15 cellular contexts compared by ENCODE assay signal in the genomic region with DNA sequence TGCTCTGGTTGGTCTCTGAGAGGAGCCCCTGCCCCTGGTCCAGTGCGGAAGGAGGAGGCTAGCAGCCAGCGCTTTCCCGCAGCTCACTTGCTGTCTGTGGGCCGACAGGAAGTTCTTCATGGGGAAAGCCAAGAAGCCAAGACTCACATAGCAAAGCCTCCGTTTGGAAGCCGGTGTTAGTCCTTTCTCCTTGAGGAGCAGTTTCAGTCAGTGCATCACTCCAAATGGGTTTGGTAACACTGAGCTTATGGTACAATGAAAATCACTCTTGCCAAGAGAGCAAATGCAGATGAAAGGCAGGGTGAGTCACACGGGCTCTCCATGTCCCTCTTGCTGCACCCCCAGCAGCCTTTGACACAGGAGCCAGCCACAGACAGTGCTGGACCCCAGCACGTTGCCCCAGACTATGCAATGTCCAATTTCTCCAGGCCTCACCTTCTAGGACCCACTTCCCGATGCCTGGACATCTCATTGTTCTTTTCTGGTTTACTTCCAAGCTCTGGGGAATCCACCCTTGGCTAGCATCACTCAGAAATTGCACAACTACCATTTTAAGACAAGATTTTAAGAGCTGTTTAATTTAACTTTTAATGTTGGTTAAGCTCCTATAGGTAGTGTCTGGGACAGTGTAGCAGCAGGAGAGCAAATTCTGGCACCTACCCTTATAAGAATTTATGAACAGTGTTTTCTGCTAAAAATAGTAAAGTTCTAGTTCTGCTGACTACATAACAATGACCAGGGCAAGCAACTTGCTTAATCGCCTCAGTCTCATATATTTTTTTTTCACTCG.
DNase-seq lines count a peak whose midpoint lies in the region; ATAC-seq and TF ChIP-seq lines count a peak whose summit lies in the region.
"Had no signal": no experiment of that assay in that cellular context is flagged by ENCODE, and none has a peak within 500 bp of the region (broad histone marks: within the 10 kb centered on the region; RNA-seq: fewer than 3 reads in every experiment).

No MANE protein-coding gene starts in this region.

- H3K36me3 Mint-ChIP-seq in stimulated activated naive B cell treated with anti-CD40 and anti-IgM and Interleukin-4, amounts not matched to agents 10 μg/mL and 1 μg/mL and 100 μg/mL, for 72 hours, result no peaks in the 10 kb centered on the region
- no peaks in the 10 kb centered on the region for H3K36me3 Mint-ChIP-seq in activated T-cell treated with anti-CD3 and anti-CD28 coated beads, Interleukin-2, amount 50 U/mL, for 24 hours (ENCODE audit: low read depth)
- H3K36me3 Mint-ChIP-seq: CD8-positive, alpha-beta T cell had no signal

- H2AFZ ChIP-seq in mammary epithelial cell (ENCODE audit: low read depth, low read length), result peak overlapping the region; percentile 38

- H3K36me3 ChIP-seq in mammary epithelial cell (ENCODE audit: insufficient read depth, low read length) (no peaks in the 10 kb centered on the region), right atrium auricular region (no peaks in the 10 kb centered on the region), skeletal muscle tissue (ENCODE audit: control insufficient read depth in 3 of 3, insufficient read depth in 3 of 3, low read length in 3 of 3) (no peaks in the 10 kb centered on the region)
- H3K36me3 ChIP-seq: ovary had no signal

- ATAC-seq in stimulated activated naive B cell treated with anti-CD40 and anti-IgM and Interleukin-4, amounts not matched to agents 10 μg/mL and 1 μg/mL and 100 μg/mL, for 72 hours (replicated peaks), result no peak
- ATAC-seq in GM21390 (IDR thresholded peaks at IDR 0.05; ENCODE audit: unreplicated experiment), result no peak
- ATAC-seq: CD8-positive, alpha-beta T cell; Panc1 had no signal

- no peak overlapping the region for H3K4me3 Mint-ChIP-seq in stimulated activated naive B cell treated with anti-CD40 and anti-IgM and Interleukin-4, amounts not matched to agents 10 μg/mL and 1 μg/mL and 100 μg/mL, for 72 hours
- H3K4me3 Mint-ChIP-seq in activated T-cell treated with anti-CD3 and anti-CD28 coated beads, Interleukin-2, amount 50 U/mL, for 24 hours, result no peak overlapping the region
- H3K4me3 Mint-ChIP-seq: CD8-positive, alpha-beta T cell had no signal

- WGBS in mammary epithelial cell (ENCODE audit: low coverage, missing lambda C conversion rate), result 18% methylated on average over 10 of the region's 11 CpGs

- H4K20me1 ChIP-seq in mammary epithelial cell (ENCODE audit: insufficient read depth, low read length), result no peaks in the 10 kb centered on the region

- peak; percentile 60 for DNase-seq in GM04503 (ENCODE audit: low read depth)
- peak; percentile 49 for DNase-seq in mammary epithelial cell
- DNase-seq in right atrium auricular region (ENCODE audit: low spot score), result no peak
- DNase-seq in stimulated activated naive B cell treated with anti-CD40 and anti-IgM and Interleukin-4, amounts not matched to agents 10 μg/mL and 1 μg/mL and 100 μg/mL, for 72 hours, result no peak
- DNase-seq in cortex of kidney (lab: John Stamatoyannopoulos, UW), result no peak
- no peak for DNase-seq in activated T-cell treated with anti-CD3 and anti-CD28 coated beads, Interleukin-2, amount 50 U/mL, for 24 hours
- DNase-seq: amniotic stem cell; CD8-positive, alpha-beta T cell; GOT3; kidney glomerular epithelial cell; NCI-H2107 had no signal

- TF ChIP-seq CTCF in mammary epithelial cell (conservative IDR thresholded peaks at IDR 0.05 in 1 of 2, IDR thresholded peaks at IDR 0.05 in 1 of 2; ENCODE audit: extremely low read depth in 1 of 2, insufficient read depth in 1 of 2, low read depth in 1 of 2, low read length in 2 of 2), result no peak
- no peak for TF ChIP-seq CTCF in right atrium auricular region (IDR thresholded peaks at IDR 0.05)

- H3K4me3 ChIP-seq in mammary epithelial cell (replicated peaks in 1 of 3; ENCODE audit: insufficient read depth in 1 of 3, low read depth in 2 of 3, low read length in 3 of 3), result no peak overlapping the region
- H3K4me3 ChIP-seq in right atrium auricular region, result no peak overlapping the region
- H3K4me3 ChIP-seq in skeletal muscle tissue (ENCODE audit: low read length in 3 of 3), result no peak overlapping the region
- H3K4me3 ChIP-seq: ovary had no signal

- CTCF ChIA-PET in mammary epithelial cell (lab: Charles Lee; ENCODE audit: low non-redundant PET), result no interaction called here

- no peaks in the 10 kb centered on the region for H3K4me1 Mint-ChIP-seq in stimulated activated naive B cell treated with anti-CD40 and anti-IgM and Interleukin-4, amounts not matched to agents 10 μg/mL and 1 μg/mL and 100 μg/mL, for 72 hours
- H3K4me1 Mint-ChIP-seq in activated T-cell treated with anti-CD3 and anti-CD28 coated beads, Interleukin-2, amount 50 U/mL, for 24 hours (ENCODE audit: low read depth), result no peaks in the 10 kb centered on the region

- no peaks in the 10 kb centered on the region for H3K27me3 ChIP-seq in mammary epithelial cell (ENCODE audit: insufficient read depth, low read length)
- H3K27me3 ChIP-seq in right atrium auricular region, result no peaks in the 10 kb centered on the region
- peaks cover 0 to 8% (median 0%) of the 10 kb centered on the region in 3 donors for H3K27me3 ChIP-seq in skeletal muscle tissue (ENCODE audit: control insufficient read depth in 3 of 3, insufficient read depth in 3 of 3, low read length in 3 of 3)
- H3K27me3 ChIP-seq: ovary had no signal

- H3K27me3 Mint-ChIP-seq in stimulated activated naive B cell treated with anti-CD40 and anti-IgM and Interleukin-4, amounts not matched to agents 10 μg/mL and 1 μg/mL and 100 μg/mL, for 72 hours, result peaks cover 22 to 23% of the 10 kb centered on the region in 2 donors
- peaks cover 60% of the 10 kb centered on the region for H3K27me3 Mint-ChIP-seq in activated T-cell treated with anti-CD3 and anti-CD28 coated beads, Interleukin-2, amount 50 U/mL, for 24 hours

- H3K4me2 ChIP-seq in mammary epithelial cell (ENCODE audit: insufficient read depth, low read depth, low read length), result no peak overlapping the region

- no peak overlapping the region for H3K27ac ChIP-seq in mammary epithelial cell (ENCODE audit: insufficient read depth, low read depth, low read length)
- peak overlapping the region; percentile 59 for H3K27ac ChIP-seq in right atrium auricular region
- peak overlapping the region; percentile 30 for H3K27ac ChIP-seq in skeletal muscle tissue (ENCODE audit: low read depth, low read length)
- H3K27ac ChIP-seq: ovary had no signal

- BruUV-seq in mammary epithelial cell (replicated peaks; lab: Mats Ljungman, UMichigan), result no TSS peak

- in situ Hi-C loops in mammary epithelial cell (cut with MboI; ENCODE audit: low sequenced_read_pairs in 2 of 2), result no loop called here

- no peaks in the 10 kb centered on the region for H3K79me2 ChIP-seq in mammary epithelial cell (ENCODE audit: insufficient read depth, low read length)

- dilution Hi-C loops in mammary epithelial cell (cut with HindIII; ENCODE audit: low sequenced_read_pairs), result no loop called here

- intact Hi-C loops in mammary epithelial cell (cut with micrococcal nuclease), result no loop called here

- H3K9me3 Mint-ChIP-seq in stimulated activated naive B cell treated with anti-CD40 and anti-IgM and Interleukin-4, amounts not matched to agents 10 μg/mL and 1 μg/mL and 100 μg/mL, for 72 hours, result peaks cover 11 to 13% of the 10 kb centered on the region in 2 donors
- H3K9me3 Mint-ChIP-seq in activated T-cell treated with anti-CD3 and anti-CD28 coated beads, Interleukin-2, amount 50 U/mL, for 24 hours, result peaks cover 18% of the 10 kb centered on the region

- H3K27ac Mint-ChIP-seq in stimulated activated naive B cell treated with anti-CD40 and anti-IgM and Interleukin-4, amounts not matched to agents 10 μg/mL and 1 μg/mL and 100 μg/mL, for 72 hours, result no peak overlapping the region
- H3K27ac Mint-ChIP-seq in activated T-cell treated with anti-CD3 and anti-CD28 coated beads, Interleukin-2, amount 50 U/mL, for 24 hours, result no peak overlapping the region
- H3K27ac Mint-ChIP-seq: CD8-positive, alpha-beta T cell had no signal

- H3K9ac ChIP-seq in mammary epithelial cell (ENCODE audit: insufficient read depth, low read length) (no peak overlapping the region), skeletal muscle tissue (ENCODE audit: low read depth in 1 of 3, low read length in 3 of 3) (no peak overlapping the region)

- H3K9me3 ChIP-seq in mammary epithelial cell (replicated peaks; ENCODE audit: insufficient read depth, low read length) (peaks cover 5% of the 10 kb centered on the region), right atrium auricular region (peaks cover 0 to 10% of the 10 kb centered on the region in 2 donors), skeletal muscle tissue (ENCODE audit: control insufficient read depth in 3 of 3, low read length in 3 of 3) (peaks cover 0 to 3% (median 3%) of the 10 kb centered on the region in 3 donors)
- H3K9me3 ChIP-seq: ovary had no signal

- H3K4me1 ChIP-seq in mammary epithelial cell (ENCODE audit: insufficient read depth, low read length) (peaks cover 22% of the 10 kb centered on the region), right atrium auricular region (peaks cover 0 to 31% of the 10 kb centered on the region in 2 donors), skeletal muscle tissue (ENCODE audit: control insufficient read depth in 3 of 3, insufficient read depth in 3 of 3, low read length in 3 of 3) (peaks cover 19 to 24% (median 22%) of the 10 kb centered on the region in 3 donors)

Comparison
In these comparisons a context has a peak if more than half of its experiments do, and no peak if none do; other contexts are left out.
1. DNase-seq: peak in GM04503 (single experiment) and mammary epithelial cell (single experiment); none in right atrium auricular region (single experiment), stimulated activated naive B cell treated with anti-CD40 and anti-IgM and Interleukin-4, amounts not matched to agents 10 μg/mL and 1 μg/mL and 100 μg/mL, for 72 hours (single experiment), cortex of kidney (single experiment) and activated T-cell treated with anti-CD3 and anti-CD28 coated beads, Interleukin-2, amount 50 U/mL, for 24 hours (single experiment).